1 cellular context compared by ENCODE assay signal in genomic region chr9:132780230-132781007, GRCh38.
TF ChIP-seq lines count a peak whose summit lies in the region.

No MANE protein-coding gene starts in this region.

TF ChIP-seq in K562, 482 proteins besides CTCF, POLR2A, EP300 and RAD21 (continued from another document and continues in another):
- no peak for TF ChIP-seq ZNF318 (IDR thresholded peaks at IDR 0.05; ENCODE audit: borderline replicate concordance in 1 of 2, low read depth in 1 of 2)
- peak; percentile 78 for TF ChIP-seq SMARCA4 (IDR thresholded peaks at IDR 0.05)
- TF ChIP-seq SMAD4 (CRISPR knock-in tag; conservative IDR thresholded peaks at IDR 0.05), result 0 out of 2 replicates have a peak, but pooled peaks have one; percentile 41
- TF ChIP-seq ZNF316 (IDR thresholded peaks at IDR 0.05), result peak; percentile 60
- no peak for TF ChIP-seq SLC30A9 (CRISPR knock-in tag; IDR thresholded peaks at IDR 0.05)
- TF ChIP-seq NFXL1 (CRISPR knock-in tag; IDR thresholded peaks at IDR 0.05), result no peak
- TF ChIP-seq TCF3 (CRISPR knock-in tag; IDR thresholded peaks at IDR 0.05), result 0 out of 2 replicates have a peak, but pooled peaks have one; percentile 9
- 0 out of 2 replicates have a peak, but pooled peaks have one; percentile 40 for TF ChIP-seq NCOR1 (IDR thresholded peaks at IDR 0.05)
- TF ChIP-seq ARID1B (IDR thresholded peaks at IDR 0.05), result peak; percentile 74
- TF ChIP-seq ZNF444 (CRISPR knock-in tag; IDR thresholded peaks at IDR 0.05), result peak; percentile 93
- TF ChIP-seq NFYB (IDR thresholded peaks at IDR 0.05; ENCODE audit: extremely low read depth, insufficient read length), result no peak
- peak; percentile 45 for TF ChIP-seq SOX6 (IDR thresholded peaks at IDR 0.05)
- TF ChIP-seq SMARCE1 (IDR thresholded peaks at IDR 0.05), result peak; percentile 44; the same call in 1 of the 2 replicates
- TF ChIP-seq ID3 (CRISPR knock-in tag; IDR thresholded peaks at IDR 0.05), result no peak
- TF ChIP-seq ID3 (tag; IDR thresholded peaks at IDR 0.05), result peak; percentile 72; the same call in 1 of the 2 replicates
- 0 out of 4 replicates have a peak, but pooled peaks of 1 of the 2 experiments have one; percentile 38 for TF ChIP-seq ARNT (IDR thresholded peaks at IDR 0.05)
- TF ChIP-seq ZSCAN29 (IDR thresholded peaks at IDR 0.05), result no peak
- TF ChIP-seq TBP (optimal IDR thresholded peaks at IDR 0.05; ENCODE audit: low read depth, low read length), result no peak
- TF ChIP-seq ATF3 (IDR thresholded peaks at IDR 0.05), result peak; percentile 83
- TF ChIP-seq ATF3 (CRISPR knock-in tag; conservative IDR thresholded peaks at IDR 0.05), result no peak
- TF ChIP-seq MTA2 (IDR thresholded peaks at IDR 0.05; ENCODE audit: low read depth), result no peak
- TF ChIP-seq STAT5A (IDR thresholded peaks at IDR 0.05; ENCODE audit: borderline replicate concordance, low read length), result no peak
- peak; percentile 15; the same call in 1 of the 2 replicates for TF ChIP-seq MAFF (IDR thresholded peaks at IDR 0.05; ENCODE audit: low read length)
- peak; percentile 60 for TF ChIP-seq LEF1 (IDR thresholded peaks at IDR 0.05)
- no peak for TF ChIP-seq KAT2B (IDR thresholded peaks at IDR 0.05; ENCODE audit: low read depth, low read length)
- peak; percentile 36 for TF ChIP-seq FOS (IDR thresholded peaks at IDR 0.05; ENCODE audit: extremely low read depth, insufficient read length)
- TF ChIP-seq E2F3 (CRISPR knock-in tag; IDR thresholded peaks at IDR 0.05), result no peak
- no peak for TF ChIP-seq SMAD3 (CRISPR knock-in tag; conservative IDR thresholded peaks at IDR 0.05)
- TF ChIP-seq CREB3L1 (IDR thresholded peaks at IDR 0.05; ENCODE audit: borderline replicate concordance, low read depth), result peak; percentile 44; the same call in 1 of the 2 replicates
- peak; percentile 34; the same call in 1 of the 2 replicates for TF ChIP-seq CBFA2T3 (IDR thresholded peaks at IDR 0.05)
- TF ChIP-seq RCOR1 (IDR thresholded peaks at IDR 0.05; ENCODE audit: borderline replicate concordance in 1 of 2, low read depth in 2 of 2, low read length in 2 of 2), result peak in 1 of 2 experiments; percentile 78; a peak in 2 of 4 replicates
- TF ChIP-seq HES1 (IDR thresholded peaks at IDR 0.05; ENCODE audit: low read depth), result no peak
- TF ChIP-seq HDAC3 (IDR thresholded peaks at IDR 0.05; ENCODE audit: borderline replicate concordance, partially characterized antibody), result no peak
- TF ChIP-seq SP2 (IDR thresholded peaks at IDR 0.05; ENCODE audit: extremely low read depth, low read depth, low read length, poor library complexity, severe bottlenecking), result no peak
- no peak for TF ChIP-seq CREB1 (IDR thresholded peaks at IDR 0.05)
- no peak for TF ChIP-seq CREB1 (CRISPR knock-in tag; IDR thresholded peaks at IDR 0.05)
- 0 out of 2 replicates have a peak, but pooled peaks have one; percentile 16 for TF ChIP-seq MAFG (tag; conservative IDR thresholded peaks at IDR 0.05)
- 0 out of 2 replicates have a peak, but pooled peaks have one; percentile 42 for TF ChIP-seq ZNF175 (CRISPR knock-in tag; IDR thresholded peaks at IDR 0.05; ENCODE audit: low read depth)
- peak; percentile 19; the same call in 1 of the 2 replicates for TF ChIP-seq SMARCC2 (IDR thresholded peaks at IDR 0.05; ENCODE audit: low read depth)
- no peak for TF ChIP-seq E4F1 (CRISPR knock-in tag; IDR thresholded peaks at IDR 0.05; ENCODE audit: borderline replicate concordance)
- 0 out of 2 replicates have a peak, but pooled peaks have one; percentile 18 for TF ChIP-seq ZNF592 (IDR thresholded peaks at IDR 0.05)
- no peak for TF ChIP-seq NR2C2 (CRISPR knock-in tag; IDR thresholded peaks at IDR 0.05)
- peak; percentile 86 for TF ChIP-seq NR2C2 (tag; IDR thresholded peaks at IDR 0.05)
- no peak for TF ChIP-seq MTA1 (IDR thresholded peaks at IDR 0.05; ENCODE audit: borderline replicate concordance)
- peak; percentile 54; the same call in 1 of the 2 replicates for TF ChIP-seq ELF1 (tag; IDR thresholded peaks at IDR 0.05)
- TF ChIP-seq CREB3 (tag; conservative IDR thresholded peaks at IDR 0.05; ENCODE audit: low read depth), result no peak
- no peak for TF ChIP-seq ATF1 (CRISPR knock-in tag; IDR thresholded peaks at IDR 0.05)
- no peak for TF ChIP-seq ATF1 (tag; IDR thresholded peaks at IDR 0.05)
- no peak for TF ChIP-seq PHF21A (IDR thresholded peaks at IDR 0.05; ENCODE audit: borderline replicate concordance, low read depth)
- no peak for TF ChIP-seq ZNF12 (CRISPR knock-in tag; IDR thresholded peaks at IDR 0.05)
